In genomic region chr6:64310214-64310613, GRCh38 we compare ENCODE assay signal across 3 cellular contexts.
TF ChIP-seq lines count a peak whose summit lies in the region.

No MANE protein-coding gene starts in this region.

TF ChIP-seq in HEK293, 187 proteins besides CTCF, POLR2A, EP300 and RAD21:
- TF ChIP-seq ZNF146 (tag by site-specific recombination; IDR thresholded peaks at IDR 0.05) (peak; percentile 91), ATF2 (tag by site-specific recombination; IDR thresholded peaks at IDR 0.05; ENCODE audit: low read depth) (no peak), ZNF16 (tag by site-specific recombination; IDR thresholded peaks at IDR 0.05; ENCODE audit: low read depth) (no peak), ZNF280D (tag by site-specific recombination; IDR thresholded peaks at IDR 0.05) (peak; percentile 71; the same call in 1 of the 2 replicates)

TF ChIP-seq in K562, 482 proteins besides CTCF, POLR2A, EP300 and RAD21:
- peak; percentile 61 for TF ChIP-seq ZNF146 (CRISPR knock-in tag; IDR thresholded peaks at IDR 0.05; ENCODE audit: unreplicated experiment)
- no peak for TF ChIP-seq CBX3 (IDR thresholded peaks at IDR 0.05; ENCODE audit: borderline replicate concordance in 1 of 2, low read length in 2 of 2)

TF ChIP-seq in H1, 55 proteins besides CTCF, POLR2A, EP300 and RAD21:
- TF ChIP-seq KDM1A (IDR thresholded peaks at IDR 0.05; ENCODE audit: borderline replicate concordance, low read length) = 0 out of 2 replicates have a peak, but pooled peaks have one; percentile 16
- TF ChIP-seq POLR2AphosphoS5 (IDR thresholded peaks at IDR 0.05; ENCODE audit: low read depth, low read length) = no peak
